In the genomic region with DNA sequence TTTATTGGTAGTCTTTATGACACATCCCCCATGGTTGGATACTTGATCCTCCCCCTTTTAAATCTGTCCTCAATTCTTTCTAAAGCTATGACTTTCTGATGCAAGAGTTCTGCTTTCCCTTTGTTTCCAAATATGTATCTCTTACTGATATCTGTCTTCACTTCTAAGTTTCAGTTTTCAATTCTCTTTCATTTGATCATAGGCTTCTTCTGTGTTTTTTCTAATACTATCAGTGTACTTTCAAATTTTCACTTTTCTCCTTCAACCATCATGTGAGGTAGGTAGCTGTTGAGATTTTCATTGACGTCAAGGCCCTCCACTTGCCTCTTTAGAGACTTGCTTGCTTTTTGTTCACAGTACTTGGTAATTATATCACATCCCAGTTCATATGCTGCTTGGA, we compare ENCODE assay signal across 30 cellular contexts.
A peak's percentile ranks its signal among the peaks of the same experiment; 100 is the strongest.
DNase-seq lines count a peak whose midpoint lies in the region; ATAC-seq, FAIRE-seq and TF ChIP-seq lines count a peak whose summit lies in the region.
"Had no signal": no experiment of that assay in that cellular context is flagged by ENCODE, and none has a peak within 500 bp of the region (broad histone marks: within the 10 kb centered on the region; RNA-seq: fewer than 3 reads in every experiment).

No MANE protein-coding gene starts in this region.

- H3K36me3 ChIP-seq in GM12878 (ENCODE audit: control insufficient read depth in 2 of 2, insufficient read depth in 2 of 2, low read length in 1 of 2), result no peaks in the 10 kb centered on the region
- H3K36me3 ChIP-seq: BLaER1, brain microvascular endothelial cell, left ventricle myocardium inferior, upper lobe of left lung had no signal

- H3K4me3 ChIP-seq in GM12878, result no peak overlapping the region; the same call in 1 of the 2 replicates
- H3K4me3 ChIP-seq: BLaER1, left ventricle myocardium inferior, upper lobe of left lung had no signal

- H3K27ac ChIP-seq in GM12878 (ENCODE audit: control insufficient read depth, insufficient read depth), result peak overlapping the region; percentile 80
- H3K27ac ChIP-seq: BLaER1, brain microvascular endothelial cell, HL-60, KMS-11, left ventricle myocardium inferior, upper lobe of left lung had no signal

- no peak for TF ChIP-seq POLR2A in GM12878 (IDR thresholded peaks at IDR 0.05; ENCODE audit: low read depth, low read length)

- peaks cover 12% of the 10 kb centered on the region for H3K9me3 ChIP-seq in GM12878 (replicated peaks; ENCODE audit: control insufficient read depth, insufficient read depth, low read length)
- H3K9me3 ChIP-seq: BLaER1, left ventricle myocardium inferior, upper lobe of left lung had no signal

- intact Hi-C loops in GM12878 (cut with micrococcal nuclease; ENCODE audit: unreplicated experiment), result loop anchor here (1.0 to 10.0 kb wide), 2 partner anchors 8 to 640 kb away; a partner anchor contains a TSS

- H3K4me2 ChIP-seq in GM12878 (ENCODE audit: control insufficient read depth, insufficient read depth), result peak overlapping the region; percentile 51
- H3K4me2 ChIP-seq: BLaER1, KMS-11 had no signal

- ATAC-seq in GM18858 (IDR thresholded peaks at IDR 0.05; ENCODE audit: unreplicated experiment) (peak; percentile 41), HG02571 (IDR thresholded peaks at IDR 0.05; ENCODE audit: unreplicated experiment) (peak; percentile 81), HG03520 (IDR thresholded peaks at IDR 0.05; ENCODE audit: unreplicated experiment) (peak; percentile 53), GM12878 (peak; percentile 87), GM21381 (IDR thresholded peaks at IDR 0.05; ENCODE audit: unreplicated experiment) (no peak)
- ATAC-seq: activated CD8-positive, alpha-beta T cell treated with anti-CD3 and anti-CD28 coated beads for 36 hours; activated naive CD4-positive, alpha-beta T cell treated with anti-CD3 and anti-CD28 coated beads, Interleukin-2, amount 50 U/mL, for 72 hours; activated T-helper 17 cell treated with anti-CD3 and anti-CD28 coated beads, Interleukin-2, amount 50 U/mL, for 72 hours; esophagus mucosa; stimulated activated naive B cell treated with anti-CD40 and anti-IgM and Interleukin-4, amounts not matched to agents 10 μg/mL and 1 μg/mL and 100 μg/mL, for 72 hours had no signal

- H2AFZ ChIP-seq in GM12878 (ENCODE audit: control insufficient read depth, low read depth, low read length), result no peak overlapping the region

- no peak for TF ChIP-seq RAD21 in GM12878 (IDR thresholded peaks at IDR 0.05; ENCODE audit: insufficient read depth, low read depth, low read length)

- FAIRE-seq in GM12878 (lab: Jason Lieb, UNC), result peak; percentile 71
- FAIRE-seq: GM18507, RCC 7860 had no signal

- CTCF ChIA-PET in GM12878 (lab: Yijun Ruan, JAX), result interaction anchor here (1.1 to 1.2 kb wide), 2 partner anchors 9 kb away, joined by 3 to 4 read pairs; no protein-coding TSS in a partner anchor

- H3K9ac ChIP-seq in GM12878 (ENCODE audit: control insufficient read depth, insufficient read depth, low read length), result no peak overlapping the region
- H3K9ac ChIP-seq: BLaER1, KMS-11 had no signal

- H4K20me1 ChIP-seq in GM12878 (ENCODE audit: control insufficient read depth, insufficient read depth), result no peaks in the 10 kb centered on the region
- H4K20me1 ChIP-seq: BLaER1 had no signal

- H3K4me1 ChIP-seq in GM12878 (ENCODE audit: control insufficient read depth, insufficient read depth, low read length), result peaks cover 10% of the 10 kb centered on the region
- H3K4me1 ChIP-seq: BLaER1, left ventricle myocardium inferior, upper lobe of left lung had no signal

- no peaks in the 10 kb centered on the region for H3K79me2 ChIP-seq in GM12878 (ENCODE audit: control insufficient read depth, insufficient read depth, low read length)

- SMC1A ChIA-PET in GM12878 (lab: Charles Lee; ENCODE audit: uncharacterized antibody, unreplicated experiment), result interaction anchor here (0.9 to 1.5 kb wide), 4 partner anchors 9 to 18 kb away, joined by 3 to 5 read pairs (median 4); no protein-coding TSS in a partner anchor

- DNase-seq in GM12878 (ENCODE audit: low read depth, low spot score) (peak; percentile 67), NCI-H446 (lab: John Stamatoyannopoulos, UW) (no peak)
- no peak for DNase-seq in stimulated activated CD4-positive, alpha-beta T cell treated with anti-CD3 and anti-CD28 coated beads, Interleukin-2, amount 100 ng/mL, for 24 hours
- DNase-seq: activated CD4-positive, alpha-beta T cell treated with anti-CD3 and anti-CD28 coated beads for 1 hour; activated CD8-positive, alpha-beta T cell treated with anti-CD3 and anti-CD28 coated beads for 36 hours; amygdala; brain microvascular endothelial cell; cerebellar nuclear complex; foreskin fibroblast; left ventricle myocardium inferior; mesenchymal stem cell; NCI-H2107; NCI-H345; nephron progenitor cell; SHP77 treated with DMSO at 0.1 percent for 48 hours; stimulated activated CD4-positive, alpha-beta T cell treated with anti-CD3 and anti-CD28 coated beads, Interleukin-15, amount 100 ng/mL, for 24 hours; stimulated activated naive B cell treated with anti-CD40 and anti-IgM and Interleukin-4, amounts not matched to agents 10 μg/mL and 1 μg/mL and 100 μg/mL, for 72 hours; upper lobe of left lung had no signal

- POLR2A ChIA-PET in GM12878 (lab: Charles Lee), result interaction anchor here (1.1 kb wide), 1 partner anchor 24 kb away, joined by 3 read pairs; no protein-coding TSS in a partner anchor

- peak; percentile 72 to 86; a peak in 2 of 4 replicates for TF ChIP-seq EP300 in GM12878 (IDR thresholded peaks at IDR 0.05; ENCODE audit: borderline replicate concordance in 1 of 2, control insufficient read depth in 1 of 2, low read depth in 2 of 2, low read length in 2 of 2)

- H3K27me3 ChIP-seq in GM12878 (replicated peaks in 1 of 2; ENCODE audit: control insufficient read depth in 2 of 2, insufficient read depth in 2 of 2, low read length in 1 of 2), result no peaks in the 10 kb centered on the region
- H3K27me3 ChIP-seq: BLaER1, brain microvascular endothelial cell, upper lobe of left lung had no signal

- in situ Hi-C loops in GM12878 (cut with MboI), result no loop called here

- WGBS in GM12878 (ENCODE audit: insufficient coverage, insufficient replicate concordance, low lambda C conversion rate, missing lambda C conversion rate), result 4% methylated on average over 1 of the region's 1 CpG

- no TSS peak for BruUV-seq in GM12878 (replicated peaks; lab: Mats Ljungman, UMichigan)

- TF ChIP-seq CTCF in GM12878 (IDR thresholded peaks at IDR 0.05 in 2 of 3, conservative IDR thresholded peaks at IDR 0.05 in 1 of 3; ENCODE audit: control insufficient read depth in 2 of 3, extremely low read depth in 1 of 3, insufficient read depth in 1 of 3, low read depth in 3 of 3, low read length in 3 of 3), result no peak

- RAD21 ChIA-PET in GM12878 (lab: Charles Lee; ENCODE audit: unreplicated experiment), result interaction anchor here (0.8 to 1.1 kb wide), 2 partner anchors 9 to 14 kb away, joined by 3 to 4 read pairs; no protein-coding TSS in a partner anchor

TF ChIP-seq in GM12878, 131 proteins besides CTCF, POLR2A, EP300 and RAD21 (continues in another document):
- peak; percentile 70 for TF ChIP-seq ATF7 (IDR thresholded peaks at IDR 0.05; ENCODE audit: low read depth)
- peak; percentile 53; the same call in 1 of the 2 replicates for TF ChIP-seq TBL1XR1 (IDR thresholded peaks at IDR 0.05; ENCODE audit: low read depth, low read length)
- TF ChIP-seq, protein P1, sequence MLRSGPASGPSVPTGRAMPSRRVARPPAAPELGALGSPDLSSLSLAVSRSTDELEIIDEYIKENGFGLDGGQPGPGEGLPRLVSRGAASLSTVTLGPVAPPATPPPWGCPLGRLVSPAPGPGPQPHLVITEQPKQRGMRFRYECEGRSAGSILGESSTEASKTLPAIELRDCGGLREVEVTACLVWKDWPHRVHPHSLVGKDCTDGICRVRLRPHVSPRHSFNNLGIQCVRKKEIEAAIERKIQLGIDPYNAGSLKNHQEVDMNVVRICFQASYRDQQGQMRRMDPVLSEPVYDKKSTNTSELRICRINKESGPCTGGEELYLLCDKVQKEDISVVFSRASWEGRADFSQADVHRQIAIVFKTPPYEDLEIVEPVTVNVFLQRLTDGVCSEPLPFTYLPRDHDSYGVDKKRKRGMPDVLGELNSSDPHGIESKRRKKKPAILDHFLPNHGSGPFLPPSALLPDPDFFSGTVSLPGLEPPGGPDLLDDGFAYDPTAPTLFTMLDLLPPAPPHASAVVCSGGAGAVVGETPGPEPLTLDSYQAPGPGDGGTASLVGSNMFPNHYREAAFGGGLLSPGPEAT (IDR thresholded peaks at IDR 0.05; ENCODE audit: low read depth), result 0 out of 2 replicates have a peak, but pooled peaks have one; percentile 51
- no peak; the same call in 1 of the 2 replicates for TF ChIP-seq SPI1 (IDR thresholded peaks at IDR 0.05; ENCODE audit: borderline replicate concordance, insufficient read depth, low read depth, low read length)
- peak; percentile 18 for TF ChIP-seq SP1 (IDR thresholded peaks at IDR 0.05; ENCODE audit: low read depth, low read length)
- 0 out of 2 replicates have a peak, but pooled peaks have one; percentile 15 for TF ChIP-seq GABPA (IDR thresholded peaks at IDR 0.05; ENCODE audit: low read depth)
- peak; percentile 72 for TF ChIP-seq CREM (IDR thresholded peaks at IDR 0.05; ENCODE audit: low read depth)
- peak; percentile 62 to 70 for TF ChIP-seq IKZF2 (IDR thresholded peaks at IDR 0.05)
- TF ChIP-seq RCOR1 (conservative IDR thresholded peaks at IDR 0.05; ENCODE audit: low read depth, low read length), result no peak
- peak; percentile 28 to 79; a peak in 3 of 4 replicates for TF ChIP-seq BHLHE40 (IDR thresholded peaks at IDR 0.05; ENCODE audit: borderline replicate concordance in 1 of 2, low read depth in 2 of 2, low read length in 1 of 2)
- peak; percentile 11; the same call in 1 of the 2 replicates for TF ChIP-seq NR2F1 (conservative IDR thresholded peaks at IDR 0.05)
- TF ChIP-seq SMAD1 (IDR thresholded peaks at IDR 0.05; ENCODE audit: low read depth, partially characterized antibody), result no peak
- 0 out of 2 replicates have a peak, but pooled peaks have one; percentile 47 for TF ChIP-seq CHD2 (IDR thresholded peaks at IDR 0.05; ENCODE audit: borderline replicate concordance, low read depth, low read length)
- peak; percentile 41; the same call in 1 of the 2 replicates for TF ChIP-seq ZNF217 (IDR thresholded peaks at IDR 0.05)
